Comparison of ENCODE assay signal across 25 cellular contexts in the genomic region with DNA sequence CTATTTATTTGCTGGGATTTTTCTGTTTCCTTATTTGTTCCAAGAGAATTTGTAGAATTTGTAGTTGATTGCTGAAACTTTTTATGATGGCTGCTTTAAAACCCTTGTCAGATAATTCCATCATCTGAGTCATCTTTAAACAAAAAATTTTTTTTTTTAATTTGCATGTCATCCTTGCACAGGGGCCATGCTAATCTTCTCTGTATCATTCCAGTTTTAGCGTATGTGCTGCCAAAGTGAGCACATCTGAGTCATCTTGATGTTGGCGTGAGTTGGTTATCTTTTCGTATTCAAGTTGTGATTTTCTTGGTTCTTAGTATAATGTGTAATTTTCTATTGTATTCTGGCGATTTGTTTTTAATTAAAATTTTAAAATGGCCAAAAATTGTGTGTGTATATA. TPM values are rescaled to one million over a fixed set of nuclear protein-coding genes. Genes with fewer than 3 reads are reported as not detected.
DNase-seq lines count a peak whose midpoint lies in the region; ATAC-seq and TF ChIP-seq lines count a peak whose summit lies in the region.
"Had no signal": no experiment of that assay in that cellular context is flagged by ENCODE, and none has a peak within 500 bp of the region (broad histone marks: within the 10 kb centered on the region; RNA-seq: fewer than 3 reads in every experiment).

No MANE protein-coding gene starts in this region.

- no peaks in the 10 kb centered on the region for H3K36me3 ChIP-seq in PC-3 (ENCODE audit: low read depth, low read length)
- H3K36me3 ChIP-seq: adrenal gland, heart left ventricle, upper lobe of left lung had no signal

- TF ChIP-seq CTCF in PC-3 (conservative IDR thresholded peaks at IDR 0.05; ENCODE audit: low read depth, low read length) = no peak
- TF ChIP-seq CTCF in choroid plexus epithelial cell (conservative IDR thresholded peaks at IDR 0.05; ENCODE audit: low read depth, low read length) = no peak

- POLR2A ChIA-PET in PC-3 (lab: Charles Lee; ENCODE audit: unreplicated experiment) = no interaction called here
- POLR2A ChIA-PET in activated CD4-positive, alpha-beta T cell treated with anti-CD3 and anti-CD28 coated beads for 36 hours (lab: Charles Lee) = no interaction called here

- CTCF ChIA-PET in PC-3 (lab: Charles Lee) = no interaction called here
- CTCF ChIA-PET in activated CD4-positive, alpha-beta T cell treated with anti-CD3 and anti-CD28 coated beads for 36 hours (lab: Charles Lee) = no interaction called here

- no peaks in the 10 kb centered on the region for H3K9me3 ChIP-seq in PC-3 (ENCODE audit: low read length)
- H3K9me3 ChIP-seq: adrenal gland, heart left ventricle, upper lobe of left lung had no signal

- H3K79me2 ChIP-seq in PC-3 (ENCODE audit: low read length) = no peaks in the 10 kb centered on the region

- no peaks in the 10 kb centered on the region for H3K4me1 ChIP-seq in PC-3 (ENCODE audit: insufficient read depth, low read length)
- H3K4me1 ChIP-seq: adrenal gland, heart left ventricle, upper lobe of left lung had no signal

- no peak for ATAC-seq in PC-3
- no peak for ATAC-seq in activated CD4-positive, alpha-beta T cell treated with anti-CD3 and anti-CD28 coated beads for 36 hours
- no peak for ATAC-seq in stimulated activated naive CD8-positive, alpha-beta T cell treated with anti-CD3 and anti-CD28 coated beads, Interleukin-15, Interleukin-2, amounts not matched to agents 100 U/mL and 50 U/mL, for 24 hours
- ATAC-seq: CD8-positive, alpha-beta T cell; GM12878; HCT116; heart left ventricle had no signal

- no peaks in the 10 kb centered on the region for H3K9me3 Mint-ChIP-seq in activated CD4-positive, alpha-beta T cell treated with anti-CD3 and anti-CD28 coated beads for 36 hours (ENCODE audit: low read depth)
- H3K9me3 Mint-ChIP-seq: CD8-positive, alpha-beta T cell had no signal

- H3K27ac ChIP-seq in PC-3 (ENCODE audit: low read length) = no peak overlapping the region
- H3K27ac ChIP-seq: adrenal gland, heart left ventricle, upper lobe of left lung had no signal

- H3K4me1 Mint-ChIP-seq in activated CD4-positive, alpha-beta T cell treated with anti-CD3 and anti-CD28 coated beads for 36 hours = peaks cover 8% of the 10 kb centered on the region

- no peak overlapping the region for H3K9ac ChIP-seq in PC-3 (ENCODE audit: low read length)

- no peaks in the 10 kb centered on the region for H3K27me3 ChIP-seq in PC-3 (ENCODE audit: low read length)
- H3K27me3 ChIP-seq: upper lobe of left lung had no signal

- H3F3A ChIP-seq in PC-3 (ENCODE audit: low read length, unreplicated experiment) = no peaks in the 10 kb centered on the region

- no TSS peak for BruUV-seq in PC-3 (replicated peaks; lab: Mats Ljungman, UMichigan)

- H3K4me2 ChIP-seq in PC-3 (ENCODE audit: low read length) = no peak overlapping the region

- no peaks in the 10 kb centered on the region for H3K9me2 ChIP-seq in PC-3 (replicated peaks; ENCODE audit: low read length)

- H3K4me3 ChIP-seq in PC-3 (ENCODE audit: low read length) = no peak overlapping the region
- H3K4me3 ChIP-seq in choroid plexus epithelial cell (ENCODE audit: low read depth, low read length) = no peak overlapping the region
- H3K4me3 ChIP-seq: adrenal gland, GM12878, heart left ventricle, upper lobe of left lung had no signal

- H3K4me3 Mint-ChIP-seq in activated CD4-positive, alpha-beta T cell treated with anti-CD3 and anti-CD28 coated beads for 36 hours = no peak overlapping the region
- H3K4me3 Mint-ChIP-seq: CD8-positive, alpha-beta T cell had no signal

- H2AFZ ChIP-seq in PC-3 (ENCODE audit: low read length) = no peak overlapping the region

- DNase-seq in GM04503 (ENCODE audit: low read depth) (peak; percentile 3), PC-3 (peak; percentile 34), choroid plexus epithelial cell (ENCODE audit: low read depth) (peak; percentile 44), putamen (ENCODE audit: low spot score) (peak; percentile 30), NCI-H510A (lab: John Stamatoyannopoulos, UW) (no peak), SHP77 (lab: John Stamatoyannopoulos, UW) (no peak)
- DNase-seq in activated CD4-positive, alpha-beta T cell treated with anti-CD3 and anti-CD28 coated beads for 36 hours = no peak
- DNase-seq in stimulated activated naive CD8-positive, alpha-beta T cell treated with anti-CD3 and anti-CD28 coated beads, Interleukin-15, Interleukin-2, amounts not matched to agents 100 U/mL and 50 U/mL, for 24 hours = no peak
- DNase-seq: activated naive CD4-positive, alpha-beta T cell; activated T-cell treated with anti-CD3 and anti-CD28 coated beads, Interleukin-2, amount 50 U/mL, for 48 hours; AML-193; CD8-positive, alpha-beta T cell; DMS 273 treated with DMSO at 0.1 percent for 48 hours; heart left ventricle; NCI-H1417; NCI-H2081 treated with DMSO at 0.1 percent for 48 hours; NCI-H446; OCI-M1; SIG-M5; upper lobe of left lung had no signal

- no peak overlapping the region for H3K27ac Mint-ChIP-seq in activated CD4-positive, alpha-beta T cell treated with anti-CD3 and anti-CD28 coated beads for 36 hours
- H3K27ac Mint-ChIP-seq: CD8-positive, alpha-beta T cell; progenitor cell of endocrine pancreas had no signal

- H4K20me1 ChIP-seq in PC-3 (ENCODE audit: low read length) = no peaks in the 10 kb centered on the region

- H3K27me3 Mint-ChIP-seq in activated CD4-positive, alpha-beta T cell treated with anti-CD3 and anti-CD28 coated beads for 36 hours = no peaks in the 10 kb centered on the region
- H3K27me3 Mint-ChIP-seq: progenitor cell of endocrine pancreas had no signal

- H3K36me3 Mint-ChIP-seq in activated CD4-positive, alpha-beta T cell treated with anti-CD3 and anti-CD28 coated beads for 36 hours (ENCODE audit: low read depth) = no peaks in the 10 kb centered on the region
- H3K36me3 Mint-ChIP-seq: CD8-positive, alpha-beta T cell had no signal

- intact Hi-C loops in PC-3 (cut with micrococcal nuclease) = no loop called here
- intact Hi-C loops in activated CD4-positive, alpha-beta T cell treated with anti-CD3 and anti-CD28 coated beads for 36 hours (cut with DNase I, micrococcal nuclease) = no loop called here

RNA-seq across cellular contexts. Expression of gene ZNF157, which starts 18.7 kb away (rescaled TPM):
- 0.07 and 0.12 TPM in 2 replicates for total RNA-seq in PC-3 (2014; rRNA removed)
- total RNA-seq in activated CD4-positive, alpha-beta T cell treated with anti-CD3 and anti-CD28 coated beads for 36 hours = under 1 TPM; 0.75 to 0.79 TPM
- total RNA-seq: bronchial epithelial cell had no signal

Comparison
In these comparisons a context has a peak if more than half of its experiments do, and no peak if none do; other contexts are left out.
1. DNase-seq: peak in GM04503 (single experiment), PC-3 (single experiment), choroid plexus epithelial cell (single experiment) and putamen (single experiment); none in activated CD4-positive, alpha-beta T cell treated with anti-CD3 and anti-CD28 coated beads for 36 hours (single experiment), stimulated activated naive CD8-positive, alpha-beta T cell treated with anti-CD3 and anti-CD28 coated beads, Interleukin-15, Interleukin-2, amounts not matched to agents 100 U/mL and 50 U/mL, for 24 hours (single experiment), NCI-H510A (single experiment) and SHP77 (0 of 2).